1 cellular context compared by ENCODE assay signal in the genomic region with DNA sequence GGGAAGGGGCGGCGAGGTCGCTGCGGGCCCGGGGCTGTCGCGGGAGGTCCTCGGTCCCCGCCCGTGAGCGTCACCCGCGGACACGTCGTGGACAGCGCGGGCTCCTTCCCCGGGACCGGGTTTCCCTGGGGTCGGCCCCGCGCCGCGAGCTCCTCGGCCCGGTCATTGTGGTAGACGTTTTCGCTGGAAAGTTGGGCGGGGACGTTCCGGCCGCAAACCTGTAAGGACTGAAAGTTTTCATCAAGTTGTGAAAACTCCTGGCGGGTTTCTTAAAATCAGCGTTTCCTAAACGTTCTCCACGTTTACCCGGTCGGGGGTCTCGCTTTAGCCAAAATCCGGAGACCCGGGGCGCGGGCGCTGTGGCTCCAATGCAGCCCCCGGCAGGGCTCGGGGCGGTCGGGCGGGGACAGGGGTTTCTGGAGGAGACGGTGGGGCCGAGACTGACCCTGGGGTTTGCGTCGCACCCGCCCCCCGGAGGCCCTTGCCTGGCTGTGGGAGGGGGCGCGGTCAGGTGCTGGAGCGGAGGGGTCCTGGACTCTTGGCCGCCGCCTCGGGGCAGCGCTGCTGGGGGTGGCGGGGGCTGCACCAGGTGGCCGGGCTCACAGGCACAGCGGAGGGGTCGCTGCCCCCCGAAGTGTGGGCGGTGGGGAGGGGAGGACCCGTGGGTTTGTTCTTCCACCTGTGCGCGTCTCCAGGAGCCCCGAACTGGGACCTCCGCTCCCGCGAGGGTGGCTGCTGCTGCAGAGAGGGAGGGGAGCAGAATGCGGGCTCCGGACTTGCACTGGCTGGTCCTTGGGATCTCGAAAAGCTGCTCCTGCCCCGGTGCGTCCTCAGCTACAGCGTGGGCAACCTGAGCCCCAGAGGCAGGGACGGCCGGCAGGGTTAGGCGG.
TF ChIP-seq lines count a peak whose summit lies in the region.

No MANE protein-coding gene starts in this region.

TF ChIP-seq in GM12878, 131 proteins besides CTCF, POLR2A, EP300 and RAD21:
- TF ChIP-seq PML (IDR thresholded peaks at IDR 0.05; ENCODE audit: low read length) (no peak), BACH1 (IDR thresholded peaks at IDR 0.05; ENCODE audit: borderline replicate concordance) (no peak), BCL3 (IDR thresholded peaks at IDR 0.05; ENCODE audit: borderline replicate concordance, insufficient read depth, low read depth, low read length, poor library complexity, severe bottlenecking) (no peak)
- TF ChIP-seq, protein P1, sequence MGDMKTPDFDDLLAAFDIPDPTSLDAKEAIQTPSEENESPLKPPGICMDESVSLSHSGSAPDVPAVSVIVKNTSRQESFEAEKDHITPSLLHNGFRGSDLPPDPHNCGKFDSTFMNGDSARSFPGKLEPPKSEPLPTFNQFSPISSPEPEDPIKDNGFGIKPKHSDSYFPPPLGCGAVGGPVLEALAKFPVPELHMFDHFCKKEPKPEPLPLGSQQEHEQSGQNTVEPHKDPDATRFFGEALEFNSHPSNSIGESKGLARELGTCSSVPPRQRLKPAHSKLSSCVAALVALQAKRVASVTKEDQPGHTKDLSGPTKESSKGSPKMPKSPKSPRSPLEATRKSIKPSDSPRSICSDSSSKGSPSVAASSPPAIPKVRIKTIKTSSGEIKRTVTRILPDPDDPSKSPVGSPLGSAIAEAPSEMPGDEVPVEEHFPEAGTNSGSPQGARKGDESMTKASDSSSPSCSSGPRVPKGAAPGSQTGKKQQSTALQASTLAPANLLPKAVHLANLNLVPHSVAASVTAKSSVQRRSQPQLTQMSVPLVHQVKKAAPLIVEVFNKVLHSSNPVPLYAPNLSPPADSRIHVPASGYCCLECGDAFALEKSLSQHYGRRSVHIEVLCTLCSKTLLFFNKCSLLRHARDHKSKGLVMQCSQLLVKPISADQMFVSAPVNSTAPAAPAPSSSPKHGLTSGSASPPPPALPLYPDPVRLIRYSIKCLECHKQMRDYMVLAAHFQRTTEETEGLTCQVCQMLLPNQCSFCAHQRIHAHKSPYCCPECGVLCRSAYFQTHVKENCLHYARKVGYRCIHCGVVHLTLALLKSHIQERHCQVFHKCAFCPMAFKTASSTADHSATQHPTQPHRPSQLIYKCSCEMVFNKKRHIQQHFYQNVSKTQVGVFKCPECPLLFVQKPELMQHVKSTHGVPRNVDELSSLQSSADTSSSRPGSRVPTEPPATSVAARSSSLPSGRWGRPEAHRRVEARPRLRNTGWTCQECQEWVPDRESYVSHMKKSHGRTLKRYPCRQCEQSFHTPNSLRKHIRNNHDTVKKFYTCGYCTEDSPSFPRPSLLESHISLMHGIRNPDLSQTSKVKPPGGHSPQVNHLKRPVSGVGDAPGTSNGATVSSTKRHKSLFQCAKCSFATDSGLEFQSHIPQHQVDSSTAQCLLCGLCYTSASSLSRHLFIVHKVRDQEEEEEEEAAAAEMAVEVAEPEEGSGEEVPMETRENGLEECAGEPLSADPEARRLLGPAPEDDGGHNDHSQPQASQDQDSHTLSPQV (IDR thresholded peaks at IDR 0.05), result no peak
